ENCODE assay signal across 2 cellular contexts in genomic region chr14:100141133-100141497, GRCh38.
TF ChIP-seq lines count a peak whose summit lies in the region.

No MANE protein-coding gene starts in this region.

TF ChIP-seq in HepG2, 621 proteins besides CTCF, POLR2A, EP300 and RAD21:
- 0 out of 2 replicates have a peak, but pooled peaks have one; percentile 9 for TF ChIP-seq ZFX (CRISPR knock-in tag; IDR thresholded peaks at IDR 0.05; ENCODE audit: low read depth)
- TF ChIP-seq NPAS2 (CRISPR knock-in tag; IDR thresholded peaks at IDR 0.05; ENCODE audit: borderline replicate concordance): no peak
- TF ChIP-seq MZF1 (CRISPR knock-in tag; IDR thresholded peaks at IDR 0.05; ENCODE audit: borderline replicate concordance): no peak
- TF ChIP-seq HNRNPLL (IDR thresholded peaks at IDR 0.05; ENCODE audit: low read depth, low read length, poor library complexity, severe bottlenecking): peak; percentile 2
- no peak for TF ChIP-seq AHDC1 (CRISPR knock-in tag; IDR thresholded peaks at IDR 0.05; ENCODE audit: borderline replicate concordance)
- TF ChIP-seq NBN (conservative IDR thresholded peaks at IDR 0.05): no peak
- no peak for TF ChIP-seq STAG1 (CRISPR knock-in tag; IDR thresholded peaks at IDR 0.05)

TF ChIP-seq in endothelial cell of umbilical vein, 7 proteins besides CTCF, POLR2A, EP300 and RAD21:
- TF ChIP-seq FOS (IDR thresholded peaks at IDR 0.05; ENCODE audit: borderline replicate concordance, insufficient read depth, low read length) (no peak), POLR2AphosphoS5 (IDR thresholded peaks at IDR 0.05; ENCODE audit: insufficient read depth, low read depth, low read length) (no peak), MYC (IDR thresholded peaks at IDR 0.05; ENCODE audit: low read depth, low read length) (no peak)
TF ChIP-seq in endothelial cell of umbilical vein: peak in this region for 0.
